17 cellular contexts compared by ENCODE assay signal in the genomic region with DNA sequence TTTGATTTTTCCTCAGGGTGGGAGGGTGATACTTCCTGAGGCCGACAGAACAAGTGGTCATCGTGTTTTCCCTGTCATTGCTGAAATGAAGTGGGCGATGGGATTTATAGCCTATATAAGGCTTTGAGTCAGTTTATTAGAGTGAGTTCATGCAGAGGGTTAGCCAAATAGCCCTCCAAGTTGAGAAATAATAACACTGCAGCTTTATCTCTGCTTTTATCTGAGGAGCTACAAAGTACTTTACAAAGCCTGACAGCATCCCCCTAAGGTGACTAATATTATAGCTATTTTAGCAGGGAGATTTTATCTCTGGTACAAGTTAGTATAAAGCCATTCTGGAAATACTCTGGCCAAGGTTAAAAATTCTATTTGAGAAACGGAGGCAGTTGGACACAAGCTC.
DNase-seq lines count a peak whose midpoint lies in the region; ATAC-seq and TF ChIP-seq lines count a peak whose summit lies in the region.
"Had no signal": no experiment of that assay in that cellular context is flagged by ENCODE, and none has a peak within 500 bp of the region (broad histone marks: within the 10 kb centered on the region; RNA-seq: fewer than 3 reads in every experiment).

No MANE protein-coding gene starts in this region.

- peak; percentile 91 for DNase-seq in BJ (ENCODE audit: low read depth)
- peak; percentile 74 for DNase-seq in mammary epithelial cell
- peak; percentile 25 for DNase-seq in mesendoderm
- DNase-seq in Karpas-422, result no peak
- DNase-seq in HuH-7 (ENCODE audit: low spot score), result no peak
- DNase-seq in NCI-H2107 treated with DMSO at 0.1 percent for 48 hours (lab: John Stamatoyannopoulos, UW; ENCODE audit: unreplicated experiment), result no peak
- DNase-seq: activated CD4-positive, alpha-beta T cell treated with anti-CD3 and anti-CD28 coated beads for 4 hours; activated T-cell treated with anti-CD3 and anti-CD28 coated beads, Interleukin-2, amount 50 U/mL, for 4 hours; cortex of kidney; DMS79; NCI-H1417 treated with DMSO at 0.1 percent for 48 hours; OCI-M1; T-helper 2 cell had no signal

- H3K18ac ChIP-seq in mesendoderm (ENCODE audit: low read length), result no peak overlapping the region

- no peaks in the 10 kb centered on the region for H3F3A ChIP-seq in Loucy (ENCODE audit: low read depth)

- H3K79me2 ChIP-seq in Loucy (ENCODE audit: insufficient read depth, low read length) (no peaks in the 10 kb centered on the region), mammary epithelial cell (ENCODE audit: insufficient read depth, low read length) (no peaks in the 10 kb centered on the region), mesendoderm (ENCODE audit: control insufficient read depth, insufficient read depth, low read length) (no peaks in the 10 kb centered on the region), Karpas-422 (ENCODE audit: low read length) (no peaks in the 10 kb centered on the region)

- no peaks in the 10 kb centered on the region for H3K9me3 ChIP-seq in Loucy (ENCODE audit: insufficient read depth, low read depth, low read length)
- no peaks in the 10 kb centered on the region for H3K9me3 ChIP-seq in mammary epithelial cell (replicated peaks; ENCODE audit: insufficient read depth, low read length)
- no peaks in the 10 kb centered on the region for H3K9me3 ChIP-seq in Karpas-422 (ENCODE audit: low read length)
- H3K9me3 ChIP-seq: BLaER1 had no signal

- WGBS in mammary epithelial cell (ENCODE audit: low coverage, missing lambda C conversion rate), result 11% methylated on average over 4 of the region's 4 CpGs
- no CpG with 5 or more reads among the region's 4 CpGs for WGBS in mesendoderm (ENCODE audit: extremely low coverage, insufficient coverage, low lambda C conversion rate)

- no peaks in the 10 kb centered on the region for H3K79me1 ChIP-seq in mesendoderm (ENCODE audit: low read length)

- no peak overlapping the region for H3K4ac ChIP-seq in mesendoderm (ENCODE audit: low read depth, low read length)

- no peak for ATAC-seq in GM18520 (IDR thresholded peaks at IDR 0.05; ENCODE audit: unreplicated experiment)
- ATAC-seq: activated T-cell treated with anti-CD3 and anti-CD28 coated beads, Interleukin-2, amount 50 U/mL, for 4 hours; GM12878 had no signal

- H4K8ac ChIP-seq in mesendoderm (ENCODE audit: low read depth, low read length), result no peak overlapping the region

- H3K23ac ChIP-seq in mesendoderm (ENCODE audit: low read length), result no peak overlapping the region

- peaks cover 7% of the 10 kb centered on the region for H3K4me1 ChIP-seq in Loucy (ENCODE audit: insufficient read depth, low read length, poor library complexity, severe bottlenecking)
- H3K4me1 ChIP-seq in mammary epithelial cell (ENCODE audit: insufficient read depth, low read length), result peaks cover 17% of the 10 kb centered on the region
- no peaks in the 10 kb centered on the region for H3K4me1 ChIP-seq in mesendoderm (ENCODE audit: control insufficient read depth, low read depth, low read length)
- no peaks in the 10 kb centered on the region for H3K4me1 ChIP-seq in Karpas-422 (ENCODE audit: low read length)

- POLR2A ChIA-PET in BJ (lab: Charles Lee), result interaction anchor here (0.6 to 0.8 kb wide), 2 partner anchors 11 to 16 kb away, joined by 3 to 5 read pairs; no protein-coding TSS in a partner anchor

- H3K27ac ChIP-seq in mammary epithelial cell (ENCODE audit: insufficient read depth, low read depth, low read length) (no peak overlapping the region), mesendoderm (ENCODE audit: low read depth, low read length) (no peak overlapping the region), Karpas-422 (ENCODE audit: low read length) (no peak overlapping the region)
- H3K27ac ChIP-seq: BLaER1 had no signal

- H2AFZ ChIP-seq in Loucy (ENCODE audit: low read length), result no peak overlapping the region
- no peak overlapping the region for H2AFZ ChIP-seq in mammary epithelial cell (ENCODE audit: low read depth, low read length)
- no peak overlapping the region for H2AFZ ChIP-seq in Karpas-422 (ENCODE audit: low read length)

- H3K9ac ChIP-seq in Loucy (ENCODE audit: low read depth, low read length, poor library complexity, severe bottlenecking) (no peak overlapping the region), mammary epithelial cell (ENCODE audit: insufficient read depth, low read length) (no peak overlapping the region), mesendoderm (ENCODE audit: low read length) (no peak overlapping the region), Karpas-422 (ENCODE audit: low read length) (no peak overlapping the region)
- H3K9ac ChIP-seq: BLaER1 had no signal

- no peaks in the 10 kb centered on the region for H3K36me3 ChIP-seq in BJ (ENCODE audit: control insufficient read depth, insufficient read depth, low read length)
- H3K36me3 ChIP-seq in Loucy (ENCODE audit: insufficient read depth, low read length), result no peaks in the 10 kb centered on the region
- no peaks in the 10 kb centered on the region for H3K36me3 ChIP-seq in mammary epithelial cell (ENCODE audit: insufficient read depth, low read length)
- no peaks in the 10 kb centered on the region for H3K36me3 ChIP-seq in mesendoderm (ENCODE audit: control insufficient read depth, insufficient read depth, low read length)
- no peaks in the 10 kb centered on the region for H3K36me3 ChIP-seq in Karpas-422 (ENCODE audit: insufficient read depth, low read length)
- H3K36me3 ChIP-seq: BLaER1 had no signal

- H3K27me3 ChIP-seq in BJ (ENCODE audit: control insufficient read depth, insufficient read depth, low read length) (peaks cover 15% of the 10 kb centered on the region), Loucy (ENCODE audit: insufficient read depth, low read length, poor library complexity, severe bottlenecking) (no peaks in the 10 kb centered on the region), mammary epithelial cell (ENCODE audit: insufficient read depth, low read length) (no peaks in the 10 kb centered on the region), mesendoderm (ENCODE audit: insufficient read depth, low read length, poor library complexity) (no peaks in the 10 kb centered on the region), Karpas-422 (ENCODE audit: low read length) (no peaks in the 10 kb centered on the region)
- H3K27me3 ChIP-seq: BLaER1 had no signal

- H3K56ac ChIP-seq in mesendoderm (ENCODE audit: low read length), result no peak overlapping the region

- CTCF ChIA-PET in BJ (lab: Yijun Ruan, JAX), result interaction anchor here (1.0 kb wide), 1 partner anchor 12 kb away, joined by 3 read pairs; no protein-coding TSS in a partner anchor
- CTCF ChIA-PET in mammary epithelial cell (lab: Charles Lee; ENCODE audit: low non-redundant PET), result no interaction called here

- in situ Hi-C loops in mammary epithelial cell (cut with MboI; ENCODE audit: low sequenced_read_pairs in 2 of 2), result no loop called here

- no peak overlapping the region for H2BK5ac ChIP-seq in mesendoderm (ENCODE audit: low read length)

- H3K4me3 ChIP-seq in BJ (ENCODE audit: low read depth, low read length) (no peak overlapping the region), Loucy (ENCODE audit: low read length, poor library complexity, severe bottlenecking) (no peak overlapping the region), mammary epithelial cell (replicated peaks in 1 of 3; ENCODE audit: insufficient read depth in 1 of 3, low read depth in 2 of 3, low read length in 3 of 3) (no peak overlapping the region), mesendoderm (ENCODE audit: low read length) (no peak overlapping the region), Karpas-422 (ENCODE audit: low read length) (no peak overlapping the region)
- H3K4me3 ChIP-seq: BLaER1, GM12878 had no signal

- no TSS peak for BruUV-seq in mammary epithelial cell (replicated peaks; lab: Mats Ljungman, UMichigan)

- no peak overlapping the region for H2BK120ac ChIP-seq in mesendoderm (ENCODE audit: low read depth, low read length)

- H4K5ac ChIP-seq in mesendoderm (ENCODE audit: low read length), result no peak overlapping the region

- H4K20me1 ChIP-seq in Loucy (ENCODE audit: insufficient read depth, low read length, poor library complexity, severe bottlenecking) (no peaks in the 10 kb centered on the region), mammary epithelial cell (ENCODE audit: insufficient read depth, low read length) (no peaks in the 10 kb centered on the region), Karpas-422 (ENCODE audit: insufficient read depth, low read depth, low read length) (no peaks in the 10 kb centered on the region)
- H4K20me1 ChIP-seq: BLaER1 had no signal

- H3K9me2 ChIP-seq in Loucy (replicated peaks; ENCODE audit: low read depth, low read length) (no peaks in the 10 kb centered on the region), Karpas-422 (replicated peaks; ENCODE audit: insufficient read depth, low read length) (no peaks in the 10 kb centered on the region)

- H3K4me2 ChIP-seq in Loucy (ENCODE audit: low read depth, low read length, poor library complexity, severe bottlenecking) (no peak overlapping the region), mammary epithelial cell (ENCODE audit: insufficient read depth, low read depth, low read length) (peak overlapping the region; percentile 10), mesendoderm (ENCODE audit: low read length) (no peak overlapping the region), Karpas-422 (ENCODE audit: low read depth, low read length, poor library complexity, severe bottlenecking) (no peak overlapping the region)
- H3K4me2 ChIP-seq: BLaER1 had no signal

- intact Hi-C loops in mammary epithelial cell (cut with micrococcal nuclease), result no loop called here

- H2BK15ac ChIP-seq in mesendoderm (replicated peaks; ENCODE audit: low read depth), result no peak overlapping the region

- dilution Hi-C loops in mammary epithelial cell (cut with HindIII; ENCODE audit: low sequenced_read_pairs), result no loop called here

- H2AK5ac ChIP-seq in mesendoderm (ENCODE audit: low read length), result no peak overlapping the region

- no peak for TF ChIP-seq CTCF in BJ (IDR thresholded peaks at IDR 0.05; ENCODE audit: insufficient read depth, low read depth, low read length)
- TF ChIP-seq CTCF in Loucy (conservative IDR thresholded peaks at IDR 0.05; ENCODE audit: low read length), result 0 out of 2 replicates have a peak, but pooled peaks have one; percentile 16
- no peak for TF ChIP-seq CTCF in mammary epithelial cell (conservative IDR thresholded peaks at IDR 0.05 in 1 of 2, IDR thresholded peaks at IDR 0.05 in 1 of 2; ENCODE audit: extremely low read depth in 1 of 2, insufficient read depth in 1 of 2, low read depth in 1 of 2, low read length in 2 of 2)

Comparison
In these comparisons a context has a peak if more than half of its experiments do, and no peak if none do; other contexts are left out.
1. DNase-seq: peak in BJ (single experiment), mammary epithelial cell (single experiment) and mesendoderm (single experiment); none in Karpas-422 (single experiment), HuH-7 (single experiment) and NCI-H2107 treated with DMSO at 0.1 percent for 48 hours (single experiment).